In the genomic region with DNA sequence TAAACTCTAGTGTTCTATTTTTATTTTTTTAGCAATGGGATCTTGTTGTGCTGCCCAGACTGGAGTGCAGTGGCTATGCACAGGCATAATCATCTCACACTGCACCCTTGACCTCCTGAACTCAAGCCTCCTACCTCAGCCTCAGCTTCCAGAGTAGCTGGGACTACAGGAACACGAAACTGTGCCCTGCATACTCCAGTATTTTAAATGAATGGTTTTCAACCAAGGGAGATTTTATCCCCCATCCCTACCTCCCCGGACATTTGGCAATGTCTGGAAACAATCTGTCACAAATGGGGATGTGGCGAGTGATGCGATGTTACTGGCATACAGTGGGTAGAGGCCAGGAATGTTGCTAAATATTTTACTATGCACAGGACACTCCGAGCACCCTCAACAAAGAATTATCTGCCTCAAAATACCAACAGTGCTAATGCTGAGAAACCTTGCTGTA, we compare ENCODE assay signal across 10 cellular contexts. TPM values are rescaled to one million over a fixed set of nuclear protein-coding genes. Genes with fewer than 3 reads are reported as not detected.
DNase-seq lines count a peak whose midpoint lies in the region; ATAC-seq and TF ChIP-seq lines count a peak whose summit lies in the region.
"Had no signal": no experiment of that assay in that cellular context is flagged by ENCODE, and none has a peak within 500 bp of the region (broad histone marks: within the 10 kb centered on the region; RNA-seq: fewer than 3 reads in every experiment).

No MANE protein-coding gene starts in this region.

- no peaks in the 10 kb centered on the region for H3K27me3 Mint-ChIP-seq in endodermal cell (ENCODE audit: insufficient read depth)

- peak; percentile 82 for DNase-seq in EH (ENCODE audit: low read depth)
- DNase-seq in M059J (ENCODE audit: low read depth) = peak; percentile 67
- peak; percentile 41 for DNase-seq in endodermal cell
- DNase-seq in SK-N-DZ (ENCODE audit: low spot score) = no peak
- no peak for DNase-seq in activated naive CD4-positive, alpha-beta T cell treated with anti-CD3 and anti-CD28 coated beads, Interleukin-2, amount 50 U/mL, for 72 hours (ENCODE audit: low spot score in 2 of 2)
- no peak for DNase-seq in OCI-M2 (lab: John Stamatoyannopoulos, UW; ENCODE audit: unreplicated experiment)
- DNase-seq: Peyer's patch had no signal

- H3K4me3 ChIP-seq in endodermal cell (ENCODE audit: low read length) = peak overlapping the region; percentile 94
- peak overlapping the region; percentile 6 for H3K4me3 ChIP-seq in rectal smooth muscle tissue (ENCODE audit: low read length)

- WGBS in endodermal cell (ENCODE audit: insufficient coverage in 1 of 2, insufficient read length in 1 of 2), 2 experiments = 84 to 88% methylated on average over 2 to 4 of the region's 5 CpGs

- H3K4me1 ChIP-seq in endodermal cell (ENCODE audit: control insufficient read depth, insufficient read depth, low read length) = peaks cover 5% of the 10 kb centered on the region
- peaks cover 32% of the 10 kb centered on the region for H3K4me1 ChIP-seq in rectal smooth muscle tissue (ENCODE audit: control insufficient read depth, insufficient read depth, low read length)

- H3K4me1 Mint-ChIP-seq in endodermal cell = peaks cover 22% of the 10 kb centered on the region

- H3K27me3 ChIP-seq in endodermal cell (ENCODE audit: control insufficient read depth, insufficient read depth, low read length, poor library complexity, severe bottlenecking) (no peaks in the 10 kb centered on the region), rectal smooth muscle tissue (ENCODE audit: control insufficient read depth, insufficient read depth, low read length) (no peaks in the 10 kb centered on the region)
- H3K27me3 ChIP-seq: Peyer's patch had no signal

- no peaks in the 10 kb centered on the region for H3K9me3 Mint-ChIP-seq in endodermal cell
- H3K9me3 Mint-ChIP-seq in activated naive CD4-positive, alpha-beta T cell treated with anti-CD3 and anti-CD28 coated beads, Interleukin-2, amount 50 U/mL, for 72 hours = no peaks in the 10 kb centered on the region
- H3K9me3 Mint-ChIP-seq: brain had no signal

- peaks cover 23% of the 10 kb centered on the region for H3K36me3 Mint-ChIP-seq in endodermal cell (ENCODE audit: low read depth)
- peaks cover 12 to 16% of the 10 kb centered on the region in 2 donors for H3K36me3 Mint-ChIP-seq in activated naive CD4-positive, alpha-beta T cell treated with anti-CD3 and anti-CD28 coated beads, Interleukin-2, amount 50 U/mL, for 72 hours

- no peak overlapping the region for H3K27ac ChIP-seq in endodermal cell (ENCODE audit: low read depth, low read length)
- H3K27ac ChIP-seq in rectal smooth muscle tissue (ENCODE audit: low read depth, low read length) = peak overlapping the region; percentile 30

- H3K27ac Mint-ChIP-seq in endodermal cell = no peak overlapping the region
- H3K27ac Mint-ChIP-seq in activated naive CD4-positive, alpha-beta T cell treated with anti-CD3 and anti-CD28 coated beads, Interleukin-2, amount 50 U/mL, for 72 hours = no peak overlapping the region
- H3K27ac Mint-ChIP-seq: brain had no signal

- H3K4me3 Mint-ChIP-seq in endodermal cell = no peak overlapping the region

- peaks cover 35% of the 10 kb centered on the region for H3K36me3 ChIP-seq in endodermal cell (ENCODE audit: control insufficient read depth, insufficient read depth, low read length)
- peaks cover 8% of the 10 kb centered on the region for H3K36me3 ChIP-seq in rectal smooth muscle tissue (ENCODE audit: control insufficient read depth, insufficient read depth, low read length)

- no peaks in the 10 kb centered on the region for H3K9me3 ChIP-seq in endodermal cell (ENCODE audit: control insufficient read depth, low read length)
- H3K9me3 ChIP-seq: Peyer's patch had no signal

- H3K9ac ChIP-seq in endodermal cell (ENCODE audit: extremely low read depth, low read length, poor library complexity, severe bottlenecking) = peak overlapping the region; percentile 99
- no peak overlapping the region for H3K9ac ChIP-seq in rectal smooth muscle tissue (ENCODE audit: low read length)

- no peak for TF ChIP-seq CTCF in endodermal cell (conservative IDR thresholded peaks at IDR 0.05)

- ATAC-seq in GM19467 (IDR thresholded peaks at IDR 0.05; ENCODE audit: unreplicated experiment) = no peak
- no peak for ATAC-seq in activated naive CD4-positive, alpha-beta T cell treated with anti-CD3 and anti-CD28 coated beads, Interleukin-2, amount 50 U/mL, for 72 hours

RNA-seq across cellular contexts. Expression of gene CBX5, which starts 2.1 kb away (rescaled TPM):
- total RNA-seq in M059J (2014; rRNA removed; shearing (Covaris generic)) = 37.0 and 63.1 TPM in 2 replicates
- 100 to 1,000 TPM; 230 to 341 TPM for total RNA-seq in endodermal cell
- polyA plus RNA-seq in endodermal cell (2013, experiment 1 of 2) = 106 TPM
- 117 TPM for polyA plus RNA-seq in endodermal cell (2013, experiment 2 of 2)
- 64.8 and 65.8 TPM in 2 replicates for polyA plus RNA-seq in SK-N-DZ (2014; cell fraction: cytosol; rRNA removed)
- polyA plus RNA-seq in SK-N-DZ (2014; cell fraction: nucleus; rRNA removed) = 27.8 and 50.7 TPM in 2 replicates
- 100 to 1,000 TPM; 115 to 169 TPM for total RNA-seq in activated naive CD4-positive, alpha-beta T cell treated with anti-CD3 and anti-CD28 coated beads, Interleukin-2, amount 50 U/mL, for 72 hours

RNA-seq across cellular contexts. Expression of gene HNRNPA1, which starts 2.7 kb away (rescaled TPM):
- 317 and 339 TPM in 2 replicates for total RNA-seq in M059J (2014; rRNA removed; shearing (Covaris generic))
- 1,000 to 10,000 TPM; 2,414 to 2,488 TPM for total RNA-seq in endodermal cell
- 3,140 TPM for polyA plus RNA-seq in endodermal cell (2013, experiment 1 of 2)
- 2,763 TPM for polyA plus RNA-seq in endodermal cell (2013, experiment 2 of 2)
- 1,254 and 1,728 TPM in 2 replicates for polyA plus RNA-seq in SK-N-DZ (2014; cell fraction: cytosol; rRNA removed)
- polyA plus RNA-seq in SK-N-DZ (2014; cell fraction: nucleus; rRNA removed) = 616 and 1,253 TPM in 2 replicates
- 1,000 to 10,000 TPM; 1,446 to 2,174 TPM for total RNA-seq in activated naive CD4-positive, alpha-beta T cell treated with anti-CD3 and anti-CD28 coated beads, Interleukin-2, amount 50 U/mL, for 72 hours

RNA-seq across cellular contexts. Expression of gene NFE2, which starts 23.0 kb away (rescaled TPM):
- 1.3 and 2.5 TPM in 2 replicates for total RNA-seq in M059J (2014; rRNA removed; shearing (Covaris generic))
- 1 to 10 TPM; 2.7 TPM for total RNA-seq in endodermal cell
- 1.8 TPM for polyA plus RNA-seq in endodermal cell (2013, experiment 1 of 2)
- 1.6 TPM for polyA plus RNA-seq in endodermal cell (2013, experiment 2 of 2)
- 0.15 and 0.51 TPM in 2 replicates for polyA plus RNA-seq in SK-N-DZ (2014; cell fraction: cytosol; rRNA removed)
- 0.47 TPM in 1 of 2 replicates, not detected in the other for polyA plus RNA-seq in SK-N-DZ (2014; cell fraction: nucleus; rRNA removed)
- under 1 TPM in 1 of 2 donors, not detected in 1; 0.20 TPM for total RNA-seq in activated naive CD4-positive, alpha-beta T cell treated with anti-CD3 and anti-CD28 coated beads, Interleukin-2, amount 50 U/mL, for 72 hours
- total RNA-seq: Peyer's patch had no signal

RNA-seq across cellular contexts. Expression of gene COPZ1, which starts 47.1 kb away (rescaled TPM):
- 186 and 191 TPM in 2 replicates for total RNA-seq in M059J (2014; rRNA removed; shearing (Covaris generic))
- total RNA-seq in endodermal cell = 100 to 1,000 TPM; 153 to 183 TPM
- 138 TPM for polyA plus RNA-seq in endodermal cell (2013, experiment 1 of 2)
- 134 TPM for polyA plus RNA-seq in endodermal cell (2013, experiment 2 of 2)
- 181 and 301 TPM in 2 replicates for polyA plus RNA-seq in SK-N-DZ (2014; cell fraction: cytosol; rRNA removed)
- 131 and 141 TPM in 2 replicates for polyA plus RNA-seq in SK-N-DZ (2014; cell fraction: nucleus; rRNA removed)
- total RNA-seq in activated naive CD4-positive, alpha-beta T cell treated with anti-CD3 and anti-CD28 coated beads, Interleukin-2, amount 50 U/mL, for 72 hours = 100 to 1,000 TPM in 1 of 2 donors, 10 to 100 TPM in 1; 99.1 to 101 TPM

Comparison
In these comparisons a context has a peak if more than half of its experiments do, and no peak if none do; other contexts are left out.
1. DNase-seq: peak in EH (single experiment), M059J (single experiment) and endodermal cell (single experiment); none in SK-N-DZ (single experiment), activated naive CD4-positive, alpha-beta T cell treated with anti-CD3 and anti-CD28 coated beads, Interleukin-2, amount 50 U/mL, for 72 hours (0 of 2) and OCI-M2 (single experiment).